ENCODE assay signal across 7 cellular contexts in genomic region chr9:33924978-33925797, GRCh38.
DNase-seq lines count a peak whose midpoint lies in the region; ATAC-seq and TF ChIP-seq lines count a peak whose summit lies in the region.

No MANE protein-coding gene starts in this region.

- no peak overlapping the region for H3K4me3 ChIP-seq in HCT116 (replicated peaks in 1 of 2; ENCODE audit: low read depth in 1 of 2, low read length in 2 of 2)

- no peaks in the 10 kb centered on the region for H3K9me3 ChIP-seq in HCT116 (ENCODE audit: control insufficient read depth in 1 of 2, insufficient read depth in 1 of 2, low read depth in 1 of 2, low read length in 2 of 2)

- ATAC-seq in HCT116, result peak; percentile 69
- ATAC-seq in SK-N-SH treated with all-trans-retinoic acid at 6 μM for 48 hours, result peak; percentile 76
- ATAC-seq in esophagus mucosa, result peak; percentile 36
- ATAC-seq in HG03045 (IDR thresholded peaks at IDR 0.05; ENCODE audit: unreplicated experiment), result no peak
- ATAC-seq in GM21423 (IDR thresholded peaks at IDR 0.05; ENCODE audit: unreplicated experiment), result no peak

- H3K27ac ChIP-seq in HCT116 (ENCODE audit: low read depth, low read length), result peak overlapping the region; percentile 2; the same call in 1 of the 2 replicates

- peak; percentile 69 for DNase-seq in DMS53 (lab: John Stamatoyannopoulos, UW)
- peak; percentile 16 for DNase-seq in HCT116 (ENCODE audit: low read depth, low spot score)
- DNase-seq in midbrain (lab: John Stamatoyannopoulos, UW), result peak; percentile 46

- TF ChIP-seq CTCF in HCT116 (IDR thresholded peaks at IDR 0.05 in 2 of 3, conservative IDR thresholded peaks at IDR 0.05 in 1 of 3; ENCODE audit: borderline replicate concordance in 1 of 3, insufficient read depth in 1 of 3, low read depth in 2 of 3, low read length in 2 of 3), result peak; percentile 60 to 81 (median 74); a peak in 5 of 6 replicates

- H3K27me3 ChIP-seq in HCT116 (ENCODE audit: insufficient read depth, low read length), result no peaks in the 10 kb centered on the region

- RAD21 ChIA-PET in HCT116 (lab: Charles Lee; ENCODE audit: low non-redundant PET in 1 of 2, low total read pairs in 2 of 2, uncharacterized antibody in 2 of 2, unreplicated experiment in 2 of 2), result interaction anchor here (1.0 to 1.8 kb wide), 3 partner anchors 149 to 452 kb away, joined by 3 to 9 read pairs (median 4); partner anchors contain the start of gene MYORG (in 1 of the 2)

- no peaks in the 10 kb centered on the region for H4K20me1 ChIP-seq in HCT116 (ENCODE audit: insufficient read depth)

- POLR2A ChIA-PET in HCT116 (lab: Charles Lee), result no interaction called here

- H3K36me3 ChIP-seq in HCT116 (ENCODE audit: control insufficient read depth in 1 of 2, insufficient read depth in 2 of 2, low read length in 2 of 2), result peaks cover 38 to 59% of the 10 kb centered on the region in 2 experiments

- H3K9me2 ChIP-seq in HCT116 (ENCODE audit: insufficient read depth), result no peaks in the 10 kb centered on the region

- no peak overlapping the region for H2AFZ ChIP-seq in HCT116 (ENCODE audit: low read depth, low read length, poor library complexity, severe bottlenecking)

- intact Hi-C loops in HCT116 (cut with micrococcal nuclease), result loop anchor here (1.0 to 5.0 kb wide), 2 partner anchors 97 to 149 kb away; no protein-coding TSS in a partner anchor

- CTCF ChIA-PET in HCT116 (lab: Charles Lee), result interaction anchor here (0.7 to 2.1 kb wide), 16 partner anchors 8 to 679 kb away, joined by 3 to 14 read pairs (median 4); no protein-coding TSS in a partner anchor

- peak; percentile 67 for TF ChIP-seq RAD21 in HCT116 (IDR thresholded peaks at IDR 0.05; ENCODE audit: low read depth)

- H3K9ac ChIP-seq in HCT116 (ENCODE audit: low read length), result no peak overlapping the region

- peaks cover 21% of the 10 kb centered on the region; the same call in 1 of the 2 replicates for H3K79me2 ChIP-seq in HCT116 (ENCODE audit: insufficient read depth, low read length)

- TF ChIP-seq POLR2A in HCT116 (IDR thresholded peaks at IDR 0.05; ENCODE audit: borderline replicate concordance, extremely low read depth, insufficient read depth, insufficient read length), result no peak

- no TSS peak for BruUV-seq in HCT116 (replicated peaks; lab: Mats Ljungman, UMichigan)

- no peaks in the 10 kb centered on the region for H3K4me1 ChIP-seq in HCT116 (ENCODE audit: control insufficient read depth in 1 of 2, insufficient read depth in 2 of 2, low read length in 2 of 2)

- no peak overlapping the region for H3K4me2 ChIP-seq in HCT116 (ENCODE audit: low read length)

TF ChIP-seq in HCT116, 20 proteins besides CTCF, POLR2A, EP300 and RAD21 (continues in another document):
- TF ChIP-seq ATF3 (IDR thresholded peaks at IDR 0.05), result no peak
- TF ChIP-seq ZFX (IDR thresholded peaks at IDR 0.05), result no peak
- TF ChIP-seq MAX (IDR thresholded peaks at IDR 0.05), result no peak
- TF ChIP-seq YY1 (IDR thresholded peaks at IDR 0.05; ENCODE audit: extremely low read depth, insufficient replicate concordance, low read depth, low read length), result no peak
- TF ChIP-seq CBX3 (IDR thresholded peaks at IDR 0.05; ENCODE audit: low read depth), result no peak
- no peak for TF ChIP-seq SIN3A (IDR thresholded peaks at IDR 0.05; ENCODE audit: low read depth)
- no peak for TF ChIP-seq SP1 (IDR thresholded peaks at IDR 0.05; ENCODE audit: low read depth)
- TF ChIP-seq SRF (IDR thresholded peaks at IDR 0.05; ENCODE audit: low read depth), result no peak
- TF ChIP-seq TCF7L2 (IDR thresholded peaks at IDR 0.05; ENCODE audit: borderline replicate concordance, extremely low read depth, insufficient read depth, insufficient read length), result no peak
- no peak for TF ChIP-seq JUND (IDR thresholded peaks at IDR 0.05)
- no peak for TF ChIP-seq ZBTB33 (IDR thresholded peaks at IDR 0.05; ENCODE audit: extremely low read depth, insufficient replicate concordance, low read length)
- no peak for TF ChIP-seq EGR1 (IDR thresholded peaks at IDR 0.05; ENCODE audit: low read depth)
- TF ChIP-seq ELF1 (IDR thresholded peaks at IDR 0.05; ENCODE audit: borderline replicate concordance, low read depth), result no peak
- no peak for TF ChIP-seq ZNF274 (IDR thresholded peaks at IDR 0.05; ENCODE audit: low read depth, low read length)

TF ChIP-seq in SK-N-SH treated with all-trans-retinoic acid at 6 μM for 48 hours, 23 proteins besides CTCF, POLR2A, EP300 and RAD21:
- TF ChIP-seq TOX (CRISPR knock-in tag; IDR thresholded peaks at IDR 0.05; ENCODE audit: borderline replicate concordance), result no peak

Comparison
In these comparisons a context has a peak if more than half of its experiments do, and no peak if none do; other contexts are left out.
1. DNase-seq: peak in every context shown above with its lines; median percentile 69 in DMS53; 46 in midbrain; 16 in HCT116.
2. ATAC-seq: peak in HCT116 (single experiment), SK-N-SH treated with all-trans-retinoic acid at 6 μM for 48 hours (single experiment) and esophagus mucosa (single experiment); none in HG03045 (single experiment) and GM21423 (single experiment).